1 cellular context compared by ENCODE assay signal in the genomic region with DNA sequence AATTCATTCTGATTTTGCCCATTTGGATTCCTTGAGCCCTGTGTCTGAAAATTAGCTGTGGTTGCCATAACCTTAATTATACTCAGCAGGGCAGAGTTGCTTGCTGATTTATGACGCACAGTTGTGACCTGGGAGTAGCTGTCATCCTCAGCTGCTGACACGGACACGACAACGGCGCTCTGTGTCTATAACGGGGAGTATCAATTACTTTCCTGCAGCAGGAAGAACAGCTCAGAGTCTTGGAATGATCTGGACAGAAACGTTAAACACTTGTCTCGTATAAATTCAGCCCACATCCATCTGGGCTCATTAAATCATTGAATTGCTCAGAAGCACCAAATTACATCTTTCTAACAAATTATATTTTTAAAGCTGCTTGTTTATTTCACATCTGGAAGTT.
A peak's percentile ranks its signal among the peaks of the same experiment; 100 is the strongest.
TF ChIP-seq lines count a peak whose summit lies in the region.

No MANE protein-coding gene starts in this region.

TF ChIP-seq in HEK293, 187 proteins besides CTCF, POLR2A, EP300 and RAD21 (continued from another document):
- TF ChIP-seq SP7 (tag by site-specific recombination; IDR thresholded peaks at IDR 0.05) (peak; percentile 46; the same call in 1 of the 2 replicates), ZNF239 (tag by site-specific recombination; IDR thresholded peaks at IDR 0.05) (no peak)
